ENCODE assay signal across 1 cellular context in genomic region chr5:122924719-122925395, GRCh38.
TF ChIP-seq lines count a peak whose summit lies in the region.

No MANE protein-coding gene starts in this region.

TF ChIP-seq in H1, 55 proteins besides CTCF, POLR2A, EP300 and RAD21:
- TF ChIP-seq, protein P1, sequence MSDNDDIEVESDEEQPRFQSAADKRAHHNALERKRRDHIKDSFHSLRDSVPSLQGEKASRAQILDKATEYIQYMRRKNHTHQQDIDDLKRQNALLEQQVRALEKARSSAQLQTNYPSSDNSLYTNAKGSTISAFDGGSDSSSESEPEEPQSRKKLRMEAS (IDR thresholded peaks at IDR 0.05): no peak
- 0 out of 2 replicates have a peak, but pooled peaks have one; percentile 38 for TF ChIP-seq EGR1 (IDR thresholded peaks at IDR 0.05; ENCODE audit: borderline replicate concordance, low read depth, low read length)
